8 cellular contexts compared by ENCODE assay signal in genomic region chrX:68685722-68686683, GRCh38. TPM values are rescaled to one million over a fixed set of nuclear protein-coding genes. Genes with fewer than 3 reads are reported as not detected.
DNase-seq lines count a peak whose midpoint lies in the region; ATAC-seq and TF ChIP-seq lines count a peak whose summit lies in the region.

No MANE protein-coding gene starts in this region.

- no peaks in the 10 kb centered on the region for H3K4me1 ChIP-seq in transverse colon

- H3K4me3 Mint-ChIP-seq in brain = peak overlapping the region; percentile 34 to 76 (median 69)

- TF ChIP-seq EP300 in transverse colon (IDR thresholded peaks at IDR 0.05; ENCODE audit: low read depth) = no peak

- intact Hi-C loops in transverse colon (cut with DNase I; ENCODE audit: low total_unique reads) = no loop called here

- peak overlapping the region in 3 of 4 donors; percentile 41 to 62 (median 52) for H3K27ac ChIP-seq in transverse colon

- TF ChIP-seq POLR2A in NB4 (IDR thresholded peaks at IDR 0.05; ENCODE audit: extremely low read depth, insufficient read length) = peak; percentile 48
- no peak for TF ChIP-seq POLR2A in transverse colon (IDR thresholded peaks at IDR 0.05)

- H3K4me3 ChIP-seq in NB4 (ENCODE audit: low read depth, low read length) = peak overlapping the region; percentile 62
- H3K4me3 ChIP-seq in transverse colon = peak overlapping the region in 1 of 4 donors; percentile 36

- H3K27ac Mint-ChIP-seq in brain = no peak overlapping the region

- 48 to 60% methylated on average over 1 to 50 of the region's 50 CpGs for WGBS in transverse colon (ENCODE audit: low coverage in 1 of 2), 2 donors

- peaks cover 30% of the 10 kb centered on the region for H3K27me3 Mint-ChIP-seq in brain

- H3K9me3 Mint-ChIP-seq in brain = peaks cover 0 to 4% (median 0%) of the 10 kb centered on the region in 5 experiments

- no peaks in the 10 kb centered on the region for H3K27me3 ChIP-seq in transverse colon

- in situ Hi-C loops in transverse colon (cut with MboI; ENCODE audit: low pct_ligation_motif_present in 1 of 4, low pct_unique_long_range_greater_than_20kb in 1 of 4, low sequenced_read_pairs in 3 of 4) = no loop called here

- no peaks in the 10 kb centered on the region for H3K36me3 ChIP-seq in transverse colon

- no peaks in the 10 kb centered on the region for H3K9me3 ChIP-seq in transverse colon

- no peaks in the 10 kb centered on the region for H3K36me3 Mint-ChIP-seq in brain

- H3K4me1 Mint-ChIP-seq in brain = peaks cover 9% of the 10 kb centered on the region

- DNase-seq in GF-D8 (lab: John Stamatoyannopoulos, UW) (peak; percentile 66), NB4 (ENCODE audit: low read depth) (peak; percentile 93), left lobe of liver (ENCODE audit: low spot score) (no peak), transverse colon (peak; percentile 29), NCI-H345 treated with DMSO at 0.1 percent for 48 hours (lab: John Stamatoyannopoulos, UW; ENCODE audit: unreplicated experiment) (no peak), A172 (ENCODE audit: low spot score) (no peak)

- TF ChIP-seq CTCF in NB4 (IDR thresholded peaks at IDR 0.05; ENCODE audit: low read depth, low read length) (peak; percentile 9), brain (conservative IDR thresholded peaks at IDR 0.05) (no peak), transverse colon (IDR thresholded peaks at IDR 0.05) (no peak)

- peak; percentile 61 for ATAC-seq in left lobe of liver
- ATAC-seq in HG02938 (IDR thresholded peaks at IDR 0.05; ENCODE audit: unreplicated experiment) = no peak

RNA-seq across cellular contexts. Expression of gene STARD8, which starts 38.5 kb away (rescaled TPM):
- 4.6 TPM for polyA plus RNA-seq in brain (ENCODE audit: insufficient read depth, low read depth, low replicate concordance)
- total RNA-seq in left lobe of liver (10.6 TPM), transverse colon (10 to 100 TPM in 1 of 4 donors, 1 to 10 TPM in 2, under 1 TPM in 1; 0.60 to 11.6 (median 3.2) TPM)
- 4.6 and 4.9 TPM in 2 replicates for total RNA-seq in A172 (2014; rRNA removed; shearing (Covaris generic))

Comparison
In these comparisons a context has a peak if more than half of its experiments do, and no peak if none do; other contexts are left out.
1. DNase-seq: peak in GF-D8 (single experiment), NB4 (single experiment) and transverse colon (single experiment); none in left lobe of liver (single experiment), NCI-H345 treated with DMSO at 0.1 percent for 48 hours (single experiment) and A172 (single experiment).